8 cellular contexts compared by ENCODE assay signal in genomic region chr17:83203073-83203471, GRCh38.
DNase-seq lines count a peak whose midpoint lies in the region; ATAC-seq and TF ChIP-seq lines count a peak whose summit lies in the region.

No MANE protein-coding gene starts in this region.

- BruUV-seq in MCF 10A (replicated peaks; lab: Mats Ljungman, UMichigan): no TSS peak

- H3K27ac Mint-ChIP-seq in MCF 10A (ENCODE audit: low read depth, unreplicated experiment): no peak overlapping the region
- H3K27ac Mint-ChIP-seq in memory B cell: peak overlapping the region; percentile 60

- H3K36me3 Mint-ChIP-seq in MCF 10A (ENCODE audit: insufficient read depth, unreplicated experiment) (no peaks in the 10 kb centered on the region), memory B cell (no peaks in the 10 kb centered on the region)

- TF ChIP-seq CTCF in MCF 10A (IDR thresholded peaks at IDR 0.05; ENCODE audit: unreplicated experiment): no peak

- intact Hi-C loops in MCF 10A (cut with micrococcal nuclease): no loop called here

- CTCF ChIA-PET in MCF 10A (lab: Yijun Ruan, JAX): interaction anchor here (0.6 to 1.5 kb wide), 2 partner anchors 69 to 421 kb away, joined by 3 to 8 read pairs; no protein-coding TSS in a partner anchor

- H3K4me1 Mint-ChIP-seq in MCF 10A (ENCODE audit: insufficient read depth, unreplicated experiment): peaks cover 5% of the 10 kb centered on the region
- peaks cover 31% of the 10 kb centered on the region for H3K4me1 Mint-ChIP-seq in memory B cell

- H3K4me3 Mint-ChIP-seq in MCF 10A (ENCODE audit: unreplicated experiment) (peak overlapping the region; percentile 29), memory B cell (no peak overlapping the region)

- POLR2A ChIA-PET in MCF 10A (lab: Yijun Ruan, JAX): no interaction called here

- peak; percentile 16 for DNase-seq in activated T-cell treated with anti-CD3 and anti-CD28 coated beads, Interleukin-2, amount 50 U/mL, for 1 hour
- DNase-seq in activated T-cell treated with anti-CD3 and anti-CD28 coated beads for 4 hours (no peak), MCF 10A (ENCODE audit: unreplicated experiment) (peak; percentile 87), memory B cell (ENCODE audit: low spot score in 2 of 2) (no peak), ureter (ENCODE audit: low spot score) (peak; percentile 56), kidney tubule cell (ENCODE audit: low spot score) (no peak)

- no peaks in the 10 kb centered on the region for H3K9me3 Mint-ChIP-seq in MCF 10A (ENCODE audit: unreplicated experiment)
- no peaks in the 10 kb centered on the region for H3K9me3 Mint-ChIP-seq in memory B cell

- no peak for ATAC-seq in memory B cell (ENCODE audit: low read depth)
- no peak for ATAC-seq in HG03342 (IDR thresholded peaks at IDR 0.05; ENCODE audit: unreplicated experiment)
- ATAC-seq in GM21526 (IDR thresholded peaks at IDR 0.05; ENCODE audit: low FRiP score, unreplicated experiment): no peak

- no peaks in the 10 kb centered on the region for H3K27me3 Mint-ChIP-seq in MCF 10A (ENCODE audit: insufficient read depth, unreplicated experiment)
- no peaks in the 10 kb centered on the region for H3K27me3 Mint-ChIP-seq in memory B cell

Comparison
In these comparisons a context has a peak if more than half of its experiments do, and no peak if none do; other contexts are left out.
1. DNase-seq: peak in activated T-cell treated with anti-CD3 and anti-CD28 coated beads, Interleukin-2, amount 50 U/mL, for 1 hour (single experiment), MCF 10A (single experiment) and ureter (single experiment); none in activated T-cell treated with anti-CD3 and anti-CD28 coated beads for 4 hours (single experiment), memory B cell (0 of 2) and kidney tubule cell (single experiment).